Comparison of ENCODE assay signal across 9 cellular contexts in the genomic region with DNA sequence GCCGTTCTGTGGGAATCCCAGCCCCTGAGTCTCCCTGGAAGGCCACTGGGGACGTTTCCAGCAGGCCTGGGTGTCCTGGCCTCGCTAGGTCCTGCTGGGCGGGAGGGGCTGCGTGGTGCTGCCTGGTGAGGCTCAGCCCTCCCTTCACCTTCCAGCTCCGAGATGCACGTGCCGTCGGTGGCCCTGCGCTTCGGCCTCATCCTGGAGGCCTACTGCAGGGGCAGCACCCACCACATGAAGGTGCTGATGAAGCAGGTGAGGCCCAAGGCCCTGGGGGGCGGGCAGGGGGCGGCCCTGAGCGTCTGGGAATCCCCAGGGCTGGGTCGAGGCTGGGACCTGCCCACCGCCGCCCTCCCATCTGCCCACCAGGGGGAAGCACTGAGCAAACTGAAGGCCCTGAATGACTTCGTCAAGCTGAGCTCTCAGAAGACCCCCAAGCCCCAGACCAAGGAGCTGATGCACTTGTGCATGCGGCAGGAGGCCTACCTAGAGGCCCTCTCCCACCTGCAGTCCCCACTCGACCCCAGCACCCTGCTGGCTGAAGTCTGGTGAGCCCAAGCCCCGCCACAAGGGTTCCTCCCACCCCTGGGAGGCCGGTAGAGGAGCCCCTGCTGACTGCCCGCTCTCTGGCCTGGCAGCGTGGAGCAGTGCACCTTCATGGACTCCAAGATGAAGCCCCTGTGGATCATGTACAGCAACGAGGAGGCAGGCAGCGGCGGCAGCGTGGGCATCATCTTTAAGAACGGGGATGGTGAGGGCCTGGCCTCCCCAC.
A peak's percentile ranks its signal among the peaks of the same experiment; 100 is the strongest.
DNase-seq lines count a peak whose midpoint lies in the region; ATAC-seq, FAIRE-seq and TF ChIP-seq lines count a peak whose summit lies in the region.
"Had no signal": no experiment of that assay in that cellular context is flagged by ENCODE, and none has a peak within 500 bp of the region (broad histone marks: within the 10 kb centered on the region; RNA-seq: fewer than 3 reads in every experiment).

No MANE protein-coding gene starts in this region.

- H3K9me3 Mint-ChIP-seq in activated CD8-positive, alpha-beta memory T cell treated with anti-CD3 and anti-CD28 coated beads, Interleukin-2, amount 10 ng/mL, durations not matched to agents 7 days and 5 days (ENCODE audit: low read depth) = no peaks in the 10 kb centered on the region
- H3K9me3 Mint-ChIP-seq in progenitor cell of endocrine pancreas (ENCODE audit: low read depth) = no peaks in the 10 kb centered on the region
- H3K9me3 Mint-ChIP-seq: stimulated activated naive CD8-positive, alpha-beta T cell treated with anti-CD3 and anti-CD28 coated beads, Interleukin-15, Interleukin-2, amounts not matched to agents 100 ng/mL and 50 ng/mL, for 24 hours had no signal

- CTCF ChIA-PET in activated CD8-positive, alpha-beta memory T cell treated with anti-CD3 and anti-CD28 coated beads, Interleukin-2, amount 10 ng/mL, durations not matched to agents 7 days and 5 days (lab: Charles Lee) = interaction anchor here (0.6 to 7.9 kb wide), 9 partner anchors 9 to 147 kb away, joined by 3 to 150 read pairs (median 4); no protein-coding TSS in a partner anchor
- CTCF ChIA-PET in endothelial cell of umbilical vein (lab: Charles Lee) = interaction anchor here (0.5 to 4.2 kb wide), 16 partner anchors 8 to 193 kb away, joined by 3 to 35 read pairs (median 6); no protein-coding TSS in a partner anchor

- DNase-seq in MM.1S (peak; percentile 46), endothelial cell of umbilical vein (ENCODE audit: low read depth, low spot score) (peak; percentile 30), progenitor cell of endocrine pancreas (ENCODE audit: low spot score, unreplicated experiment) (peak; percentile 65), NCI-H146 (lab: John Stamatoyannopoulos, UW) (no peak), Ammon's horn (ENCODE audit: low spot score) (no peak)
- DNase-seq in activated CD8-positive, alpha-beta memory T cell treated with anti-CD3 and anti-CD28 coated beads, Interleukin-2, amount 10 ng/mL, durations not matched to agents 7 days and 5 days = peak; percentile 75

- H3K4me3 Mint-ChIP-seq in activated CD8-positive, alpha-beta memory T cell treated with anti-CD3 and anti-CD28 coated beads, Interleukin-2, amount 10 ng/mL, durations not matched to agents 7 days and 5 days = no peak overlapping the region
- no peak overlapping the region for H3K4me3 Mint-ChIP-seq in progenitor cell of endocrine pancreas (ENCODE audit: low read depth)
- H3K4me3 Mint-ChIP-seq: stimulated activated naive CD8-positive, alpha-beta T cell treated with anti-CD3 and anti-CD28 coated beads, Interleukin-15, Interleukin-2, amounts not matched to agents 100 ng/mL and 50 ng/mL, for 24 hours had no signal

- H3K27ac Mint-ChIP-seq in activated CD8-positive, alpha-beta memory T cell treated with anti-CD3 and anti-CD28 coated beads, Interleukin-2, amount 10 ng/mL, durations not matched to agents 7 days and 5 days = peak overlapping the region; percentile 15
- no peak overlapping the region for H3K27ac Mint-ChIP-seq in progenitor cell of endocrine pancreas
- H3K27ac Mint-ChIP-seq: stimulated activated naive CD8-positive, alpha-beta T cell treated with anti-CD3 and anti-CD28 coated beads, Interleukin-15, Interleukin-2, amounts not matched to agents 100 ng/mL and 50 ng/mL, for 24 hours had no signal

- H3K9me2 ChIP-seq in DOHH2 (replicated peaks; ENCODE audit: control insufficient read depth, low read length) (no peaks in the 10 kb centered on the region), MM.1S (replicated peaks; ENCODE audit: insufficient read depth, low read length) (no peaks in the 10 kb centered on the region)

- H3K4me1 Mint-ChIP-seq in activated CD8-positive, alpha-beta memory T cell treated with anti-CD3 and anti-CD28 coated beads, Interleukin-2, amount 10 ng/mL, durations not matched to agents 7 days and 5 days = peaks cover 69% of the 10 kb centered on the region
- H3K4me1 Mint-ChIP-seq in progenitor cell of endocrine pancreas (ENCODE audit: low read depth) = peaks cover 7% of the 10 kb centered on the region

- peak overlapping the region; percentile 84 for H2AFZ ChIP-seq in MM.1S (ENCODE audit: low read length)
- H2AFZ ChIP-seq in endothelial cell of umbilical vein (ENCODE audit: low read depth, low read length) = no peak overlapping the region

- BruUV-seq in endothelial cell of umbilical vein (replicated peaks; lab: Mats Ljungman, UMichigan) = no TSS peak

- H3K9me3 ChIP-seq in DOHH2 (ENCODE audit: control insufficient read depth, insufficient read depth, low read length) = no peaks in the 10 kb centered on the region
- H3K9me3 ChIP-seq in MM.1S (replicated peaks; ENCODE audit: insufficient read depth, low read length) = no peaks in the 10 kb centered on the region
- H3K9me3 ChIP-seq in endothelial cell of umbilical vein (replicated peaks; ENCODE audit: control insufficient read depth, insufficient read depth, low read length) = no peaks in the 10 kb centered on the region

- FAIRE-seq in endothelial cell of umbilical vein (lab: Jason Lieb, UNC) = peak; percentile 73

- ATAC-seq in activated CD8-positive, alpha-beta memory T cell treated with anti-CD3 and anti-CD28 coated beads, Interleukin-2, amount 10 ng/mL, durations not matched to agents 7 days and 5 days = no peak
- no peak for ATAC-seq in HG03139 (IDR thresholded peaks at IDR 0.05; ENCODE audit: unreplicated experiment)

- H3K4me1 ChIP-seq in DOHH2 (ENCODE audit: control insufficient read depth, low read length) = peaks cover 22% of the 10 kb centered on the region
- H3K4me1 ChIP-seq in MM.1S (ENCODE audit: low read length) = peaks cover 14% of the 10 kb centered on the region
- H3K4me1 ChIP-seq in endothelial cell of umbilical vein (ENCODE audit: control insufficient read depth, extremely low read depth, insufficient read depth, low read length) = no peaks in the 10 kb centered on the region

- intact Hi-C loops in endothelial cell of umbilical vein (cut with micrococcal nuclease) = loop anchor here (1.0 kb wide), 1 partner anchor 146 kb away; no protein-coding TSS in a partner anchor

- H3K27ac ChIP-seq in DOHH2 (ENCODE audit: low read depth, low read length) (no peak overlapping the region), MM.1S (ENCODE audit: low read length) (no peak overlapping the region), endothelial cell of umbilical vein (ENCODE audit: insufficient read depth, low read depth, low read length) (no peak overlapping the region)

- no peaks in the 10 kb centered on the region; the same call in 1 of the 2 replicates for H3F3A ChIP-seq in DOHH2 (ENCODE audit: control insufficient read depth, insufficient read depth)
- no peaks in the 10 kb centered on the region for H3F3A ChIP-seq in MM.1S (ENCODE audit: insufficient read depth, low read length)

- H3K4me2 ChIP-seq in DOHH2 (ENCODE audit: low read length) = peak overlapping the region; percentile 37; the same call in 1 of the 2 replicates
- peak overlapping the region; percentile 87 for H3K4me2 ChIP-seq in MM.1S (ENCODE audit: low read depth, low read length)
- H3K4me2 ChIP-seq in endothelial cell of umbilical vein (ENCODE audit: insufficient read depth, low read length) = no peak overlapping the region

- peaks cover 2% of the 10 kb centered on the region for H3K27me3 Mint-ChIP-seq in activated CD8-positive, alpha-beta memory T cell treated with anti-CD3 and anti-CD28 coated beads, Interleukin-2, amount 10 ng/mL, durations not matched to agents 7 days and 5 days
- no peaks in the 10 kb centered on the region for H3K27me3 Mint-ChIP-seq in progenitor cell of endocrine pancreas
- H3K27me3 Mint-ChIP-seq: stimulated activated naive CD8-positive, alpha-beta T cell treated with anti-CD3 and anti-CD28 coated beads, Interleukin-15, Interleukin-2, amounts not matched to agents 100 ng/mL and 50 ng/mL, for 24 hours had no signal

- H3K9me1 ChIP-seq in endothelial cell of umbilical vein (replicated peaks; ENCODE audit: control insufficient read depth, extremely low read depth, insufficient read depth, low read length) = no peaks in the 10 kb centered on the region

- POLR2A ChIA-PET in endothelial cell of umbilical vein (lab: Charles Lee) = no interaction called here

- no peaks in the 10 kb centered on the region for H4K20me1 ChIP-seq in DOHH2 (ENCODE audit: control insufficient read depth, insufficient read depth, low read depth, low read length)
- H4K20me1 ChIP-seq in MM.1S (ENCODE audit: insufficient read depth, low read length) = no peaks in the 10 kb centered on the region
- no peaks in the 10 kb centered on the region for H4K20me1 ChIP-seq in endothelial cell of umbilical vein (replicated peaks; ENCODE audit: control insufficient read depth, extremely low read depth, insufficient read depth, low read length)

- H3K9ac ChIP-seq in MM.1S (ENCODE audit: low read length) (no peak overlapping the region), endothelial cell of umbilical vein (replicated peaks; ENCODE audit: extremely low read depth, insufficient read depth, low read length) (no peak overlapping the region)

- no peak for TF ChIP-seq POLR2A in endothelial cell of umbilical vein (IDR thresholded peaks at IDR 0.05; ENCODE audit: low read depth, low read length)

- H3K27me3 ChIP-seq in DOHH2 (ENCODE audit: control insufficient read depth, low read length) (no peaks in the 10 kb centered on the region), MM.1S (replicated peaks; ENCODE audit: insufficient read depth, low read length) (no peaks in the 10 kb centered on the region), endothelial cell of umbilical vein (ENCODE audit: control insufficient read depth in 2 of 2, insufficient read depth in 2 of 2, low read length in 2 of 2) (no peaks in the 10 kb centered on the region)

- no peak overlapping the region for H3K4me3 ChIP-seq in DOHH2 (ENCODE audit: low read length)
- peak overlapping the region; percentile 40 for H3K4me3 ChIP-seq in MM.1S (ENCODE audit: low read length)
- H3K4me3 ChIP-seq in endothelial cell of umbilical vein (replicated peaks in 1 of 3; ENCODE audit: insufficient read depth in 1 of 3, low read depth in 1 of 3, low read length in 3 of 3) = no peak overlapping the region

- TF ChIP-seq CTCF in DOHH2 (IDR thresholded peaks at IDR 0.05; ENCODE audit: low read depth, low read length, poor library complexity, severe bottlenecking) (peak; percentile 88), MM.1S (IDR thresholded peaks at IDR 0.05; ENCODE audit: low read length) (peak; percentile 77), endothelial cell of umbilical vein (IDR thresholded peaks at IDR 0.05; ENCODE audit: extremely low read depth in 1 of 2, insufficient read depth in 1 of 2, low read depth in 1 of 2, low read length in 2 of 2) (peak; percentile 72 to 88), progenitor cell of endocrine pancreas (IDR thresholded peaks at IDR 0.05; ENCODE audit: unreplicated experiment) (peak; percentile 77)

- H3K36me3 ChIP-seq in DOHH2 (ENCODE audit: control insufficient read depth, low read length) = peaks cover 55% of the 10 kb centered on the region
- H3K36me3 ChIP-seq in MM.1S (replicated peaks; ENCODE audit: insufficient read depth, low read length) = no peaks in the 10 kb centered on the region
- H3K36me3 ChIP-seq in endothelial cell of umbilical vein (ENCODE audit: control insufficient read depth in 2 of 2, extremely low read depth in 1 of 2, insufficient read depth in 2 of 2, low read length in 2 of 2) = no peaks in the 10 kb centered on the region

- dilution Hi-C loops in endothelial cell of umbilical vein (cut with MboI; ENCODE audit: extremely low pct_ligation_motif_present, low sequenced_read_pairs) = no loop called here

- H3K79me2 ChIP-seq in DOHH2 (ENCODE audit: control insufficient read depth, low read length) = peaks cover 4% of the 10 kb centered on the region
- H3K79me2 ChIP-seq in MM.1S (ENCODE audit: low read length) = 0 out of 2 replicates have a peak, but pooled peaks cover 2% of the 10 kb centered on the region
- H3K79me2 ChIP-seq in endothelial cell of umbilical vein (ENCODE audit: control insufficient read depth, insufficient read depth, low read length) = no peaks in the 10 kb centered on the region

- peaks cover 78% of the 10 kb centered on the region for H3K36me3 Mint-ChIP-seq in activated CD8-positive, alpha-beta memory T cell treated with anti-CD3 and anti-CD28 coated beads, Interleukin-2, amount 10 ng/mL, durations not matched to agents 7 days and 5 days
- H3K36me3 Mint-ChIP-seq in progenitor cell of endocrine pancreas (ENCODE audit: insufficient read depth) = peaks cover 10% of the 10 kb centered on the region

Comparison
In these comparisons a context has a peak if more than half of its experiments do, and no peak if none do; other contexts are left out.
1. DNase-seq: peak in MM.1S (single experiment), activated CD8-positive, alpha-beta memory T cell treated with anti-CD3 and anti-CD28 coated beads, Interleukin-2, amount 10 ng/mL, durations not matched to agents 7 days and 5 days (single experiment), endothelial cell of umbilical vein (single experiment) and progenitor cell of endocrine pancreas (single experiment); none in NCI-H146 (single experiment) and Ammon's horn (single experiment).
2. Peak in every context shown above with its lines, with median percentiles within 50 percentile points of each other: CTCF ChIP-seq.